Comparison of ENCODE assay signal across 9 cellular contexts in genomic region chr14:105168093-105168420, GRCh38. TPM values are rescaled to one million over a fixed set of nuclear protein-coding genes. Genes with fewer than 3 reads are reported as not detected.
DNase-seq lines count a peak whose midpoint lies in the region; ATAC-seq and TF ChIP-seq lines count a peak whose summit lies in the region.
"Had no signal": no experiment of that assay in that cellular context is flagged by ENCODE, and none has a peak within 500 bp of the region (broad histone marks: within the 10 kb centered on the region; RNA-seq: fewer than 3 reads in every experiment).

No MANE protein-coding gene starts in this region.

- H4K20me1 ChIP-seq in MM.1S (ENCODE audit: insufficient read depth, low read length), result no peaks in the 10 kb centered on the region

- no peak for TF ChIP-seq CTCF in C4-2B (conservative IDR thresholded peaks at IDR 0.05)
- no peak for TF ChIP-seq CTCF in MM.1S (IDR thresholded peaks at IDR 0.05; ENCODE audit: low read length)

- intact Hi-C loops in sciatic nerve (cut with DNase I), result no loop called here

- H3F3A ChIP-seq in MM.1S (ENCODE audit: insufficient read depth, low read length), result no peaks in the 10 kb centered on the region

- H3K4me1 ChIP-seq in MM.1S (ENCODE audit: low read length) (no peaks in the 10 kb centered on the region), neuron (ENCODE audit: insufficient read depth, low read length) (peaks cover 5% of the 10 kb centered on the region)
- H3K4me1 ChIP-seq in effector memory CD4-positive, alpha-beta T cell (ENCODE audit: control insufficient read depth, insufficient read depth, low read length, poor library complexity, severe bottlenecking), result peaks cover 26% of the 10 kb centered on the region
- H3K4me1 ChIP-seq: foreskin keratinocyte had no signal

- H3K9me3 ChIP-seq in MM.1S (replicated peaks; ENCODE audit: insufficient read depth, low read length), result no peaks in the 10 kb centered on the region
- H3K9me3 ChIP-seq in effector memory CD4-positive, alpha-beta T cell (ENCODE audit: control insufficient read depth, low read length), result no peaks in the 10 kb centered on the region
- no peaks in the 10 kb centered on the region for H3K9me3 ChIP-seq in neuron (ENCODE audit: low read length)

- H3K27ac ChIP-seq in C4-2B (peak overlapping the region; percentile 94), MM.1S (ENCODE audit: low read length) (no peak overlapping the region)
- H3K27ac ChIP-seq in effector memory CD4-positive, alpha-beta T cell (ENCODE audit: insufficient read depth, low read length, poor library complexity, severe bottlenecking), result no peak overlapping the region
- H3K27ac ChIP-seq: foreskin keratinocyte had no signal

- no peaks in the 10 kb centered on the region for H3K9me2 ChIP-seq in MM.1S (replicated peaks; ENCODE audit: insufficient read depth, low read length)

- peak overlapping the region; percentile 39; the same call in 1 of the 2 replicates for H3K4me2 ChIP-seq in MM.1S (ENCODE audit: low read depth, low read length)

- H3K36me3 ChIP-seq in MM.1S (replicated peaks; ENCODE audit: insufficient read depth, low read length), result no peaks in the 10 kb centered on the region
- H3K36me3 ChIP-seq in effector memory CD4-positive, alpha-beta T cell (ENCODE audit: control insufficient read depth, insufficient read depth, low read length), result no peaks in the 10 kb centered on the region
- no peaks in the 10 kb centered on the region for H3K36me3 ChIP-seq in neuron (ENCODE audit: insufficient read depth, low read length)

- no peak overlapping the region for H3K9ac ChIP-seq in MM.1S (ENCODE audit: low read length)

- H3K4me3 ChIP-seq in MM.1S (ENCODE audit: low read length) (no peak overlapping the region), neuron (ENCODE audit: low read length) (peak overlapping the region; percentile 25)
- peak overlapping the region; percentile 32 for H3K4me3 ChIP-seq in effector memory CD4-positive, alpha-beta T cell (ENCODE audit: insufficient read depth, low read depth, low read length, poor library complexity, severe bottlenecking)

- H3K27me3 ChIP-seq in MM.1S (replicated peaks; ENCODE audit: insufficient read depth, low read length), result peaks cover 12% of the 10 kb centered on the region; the same call in 1 of the 2 replicates
- peaks cover 24% of the 10 kb centered on the region for H3K27me3 ChIP-seq in effector memory CD4-positive, alpha-beta T cell (replicated peaks; ENCODE audit: control insufficient read depth, insufficient read depth, low read length, poor library complexity, severe bottlenecking)
- H3K27me3 ChIP-seq in neuron (ENCODE audit: insufficient read depth, low read length), result peaks cover 66% of the 10 kb centered on the region

- H2AFZ ChIP-seq in MM.1S (ENCODE audit: low read length), result no peak overlapping the region
- H2AFZ ChIP-seq in neuron (ENCODE audit: low read depth, low read length), result no peak overlapping the region

- H3K79me2 ChIP-seq in MM.1S (ENCODE audit: low read length), result no peaks in the 10 kb centered on the region

- no peak for DNase-seq in MM.1S
- no peak for DNase-seq in effector memory CD4-positive, alpha-beta T cell
- no peak for DNase-seq in stimulated activated CD4-positive, alpha-beta T cell treated with anti-CD3 and anti-CD28 coated beads, Interleukin-2, amount 100 ng/mL, for 48 hours
- no peak for DNase-seq in sciatic nerve (ENCODE audit: low spot score)
- DNase-seq in MV-4-11 (lab: John Stamatoyannopoulos, UW), result no peak

- ATAC-seq in HG03378 (IDR thresholded peaks at IDR 0.05; ENCODE audit: unreplicated experiment) (no peak), sciatic nerve (no peak)

RNA-seq across cellular contexts. Expression of gene JAG2, which starts 0.5 kb away (rescaled TPM):
- total RNA-seq in sciatic nerve, result 24.9 TPM

RNA-seq across cellular contexts. Expression of gene NUDT14, which starts 13.1 kb away (rescaled TPM):
- total RNA-seq in sciatic nerve, result 21.7 TPM
